ENCODE assay signal across 12 cellular contexts in genomic region chr1:172719066-172719627, GRCh38.
DNase-seq lines count a peak whose midpoint lies in the region; ATAC-seq and TF ChIP-seq lines count a peak whose summit lies in the region.
"Had no signal": no experiment of that assay in that cellular context is flagged by ENCODE, and none has a peak within 500 bp of the region (broad histone marks: within the 10 kb centered on the region; RNA-seq: fewer than 3 reads in every experiment).

No MANE protein-coding gene starts in this region.

- H3K27ac ChIP-seq in mammary epithelial cell (ENCODE audit: insufficient read depth, low read depth, low read length) (peak overlapping the region; percentile 54), dorsolateral prefrontal cortex (no peak overlapping the region)
- H3K27ac ChIP-seq: SK-N-MC had no signal

- H3K27me3 ChIP-seq in mammary epithelial cell (ENCODE audit: insufficient read depth, low read length) (no peaks in the 10 kb centered on the region), dorsolateral prefrontal cortex (no peaks in the 10 kb centered on the region)
- H3K27me3 ChIP-seq: BE2C had no signal

- no peaks in the 10 kb centered on the region for H3K27me3 Mint-ChIP-seq in mesothelial cell of epicardium (ENCODE audit: low read depth)
- H3K27me3 Mint-ChIP-seq: stimulated activated naive B cell treated with anti-CD40 and anti-IgM and Interleukin-4, amounts not matched to agents 10 μg/mL and 1 μg/mL and 100 μg/mL, for 72 hours had no signal

- no peaks in the 10 kb centered on the region for H3K36me3 Mint-ChIP-seq in mesothelial cell of epicardium
- H3K36me3 Mint-ChIP-seq: stimulated activated naive B cell treated with anti-CD40 and anti-IgM and Interleukin-4, amounts not matched to agents 10 μg/mL and 1 μg/mL and 100 μg/mL, for 72 hours had no signal

- H3K4me1 Mint-ChIP-seq in mesothelial cell of epicardium = peaks cover 65% of the 10 kb centered on the region

- H3K9ac ChIP-seq in mammary epithelial cell (ENCODE audit: insufficient read depth, low read length) = no peak overlapping the region

- no peaks in the 10 kb centered on the region for H3K9me3 ChIP-seq in mammary epithelial cell (replicated peaks; ENCODE audit: insufficient read depth, low read length)
- H3K9me3 ChIP-seq: BE2C had no signal

- peaks cover 44% of the 10 kb centered on the region for H3K4me1 ChIP-seq in mammary epithelial cell (ENCODE audit: insufficient read depth, low read length)
- H3K4me1 ChIP-seq: BE2C had no signal

- dilution Hi-C loops in mammary epithelial cell (cut with HindIII; ENCODE audit: low sequenced_read_pairs) = loop anchor here (25.0 kb wide), 1 partner anchor 257 kb away; no protein-coding TSS in a partner anchor

- CTCF ChIA-PET in mammary epithelial cell (lab: Charles Lee; ENCODE audit: low non-redundant PET) = interaction anchor here (0.5 to 1.5 kb wide), 4 partner anchors 9 to 130 kb away, joined by 4 to 20 read pairs (median 5); no protein-coding TSS in a partner anchor

- H2AFZ ChIP-seq in mammary epithelial cell (ENCODE audit: low read depth, low read length) = no peak overlapping the region

- DNase-seq in GDM1 (lab: John Stamatoyannopoulos, UW) = peak; percentile 18
- DNase-seq in LHCN-M2 (ENCODE audit: low read depth) = peak; percentile 23
- peak; percentile 90 for DNase-seq in mammary epithelial cell
- no peak for DNase-seq in mesothelial cell of epicardium (ENCODE audit: low spot score in 2 of 2, unreplicated experiment in 2 of 2)
- DNase-seq in AML-193 (lab: John Stamatoyannopoulos, UW) = no peak
- DNase-seq in dorsolateral prefrontal cortex = no peak
- DNase-seq: BE2C; kidney; stimulated activated naive B cell treated with anti-CD40 and anti-IgM and Interleukin-4, amounts not matched to agents 10 μg/mL and 1 μg/mL and 100 μg/mL, for 72 hours had no signal

- no peaks in the 10 kb centered on the region for H3K36me3 ChIP-seq in mammary epithelial cell (ENCODE audit: insufficient read depth, low read length)
- H3K36me3 ChIP-seq: BE2C had no signal

- H3K9me3 Mint-ChIP-seq in mesothelial cell of epicardium = no peaks in the 10 kb centered on the region
- H3K9me3 Mint-ChIP-seq: stimulated activated naive B cell treated with anti-CD40 and anti-IgM and Interleukin-4, amounts not matched to agents 10 μg/mL and 1 μg/mL and 100 μg/mL, for 72 hours had no signal

- H3K4me3 ChIP-seq in mammary epithelial cell (replicated peaks in 1 of 3; ENCODE audit: insufficient read depth in 1 of 3, low read depth in 2 of 3, low read length in 3 of 3) = peak overlapping the region in 2 of 3 experiments; percentile 12 to 24
- no peak overlapping the region for H3K4me3 ChIP-seq in dorsolateral prefrontal cortex
- H3K4me3 ChIP-seq: SK-N-MC had no signal

- ATAC-seq in GM19463 (IDR thresholded peaks at IDR 0.05; ENCODE audit: unreplicated experiment) (no peak), HG03460 (IDR thresholded peaks at IDR 0.05; ENCODE audit: unreplicated experiment) (no peak)

- no peaks in the 10 kb centered on the region for H3K79me2 ChIP-seq in mammary epithelial cell (ENCODE audit: insufficient read depth, low read length)

- peak overlapping the region; percentile 82 for H3K4me2 ChIP-seq in mammary epithelial cell (ENCODE audit: insufficient read depth, low read depth, low read length)

- intact Hi-C loops in mammary epithelial cell (cut with micrococcal nuclease) (loop anchor here (1.0 kb wide), 5 partner anchors 80 to 290 kb away; partner anchors contain the start of gene SUCO), dorsolateral prefrontal cortex (cut with DNase I) (no loop called here)

- in situ Hi-C loops in mammary epithelial cell (cut with MboI; ENCODE audit: low sequenced_read_pairs in 2 of 2) = loop anchor here (10.0 to 25.0 kb wide), 4 partner anchors 104 to 707 kb away; no protein-coding TSS in a partner anchor

- H4K20me1 ChIP-seq in mammary epithelial cell (ENCODE audit: insufficient read depth, low read length) = no peaks in the 10 kb centered on the region

- peak overlapping the region; percentile 81 for H3K27ac Mint-ChIP-seq in mesothelial cell of epicardium
- H3K27ac Mint-ChIP-seq: stimulated activated naive B cell treated with anti-CD40 and anti-IgM and Interleukin-4, amounts not matched to agents 10 μg/mL and 1 μg/mL and 100 μg/mL, for 72 hours had no signal

- no peak overlapping the region for H3K4me3 Mint-ChIP-seq in mesothelial cell of epicardium
- H3K4me3 Mint-ChIP-seq: stimulated activated naive B cell treated with anti-CD40 and anti-IgM and Interleukin-4, amounts not matched to agents 10 μg/mL and 1 μg/mL and 100 μg/mL, for 72 hours had no signal

- TSS peak; percentile 52 for BruUV-seq in mammary epithelial cell (replicated peaks; lab: Mats Ljungman, UMichigan)

- TF ChIP-seq CTCF in mammary epithelial cell (conservative IDR thresholded peaks at IDR 0.05 in 1 of 2, IDR thresholded peaks at IDR 0.05 in 1 of 2; ENCODE audit: extremely low read depth in 1 of 2, insufficient read depth in 1 of 2, low read depth in 1 of 2, low read length in 2 of 2) = no peak
- TF ChIP-seq CTCF in mesothelial cell of epicardium (IDR thresholded peaks at IDR 0.05; ENCODE audit: unreplicated experiment) = no peak
- no peak for TF ChIP-seq CTCF in dorsolateral prefrontal cortex (IDR thresholded peaks at IDR 0.05 in 54 of 56, conservative IDR thresholded peaks at IDR 0.05 in 2 of 56; ENCODE audit: low read depth in 1 of 56, partially characterized antibody in 56 of 56)

- WGBS in mammary epithelial cell (ENCODE audit: low coverage, missing lambda C conversion rate) = 2% methylated on average over 6 of the region's 6 CpGs

Comparison
In these comparisons a context has a peak if more than half of its experiments do, and no peak if none do; other contexts are left out.
1. DNase-seq: peak in GDM1 (single experiment), LHCN-M2 (single experiment) and mammary epithelial cell (single experiment); none in mesothelial cell of epicardium (0 of 2), AML-193 (0 of 2) and dorsolateral prefrontal cortex (0 of 10).
2. H3K4me3 ChIP-seq: peak in mammary epithelial cell (2 of 3); none in dorsolateral prefrontal cortex (0 of 59).